In the genomic region with DNA sequence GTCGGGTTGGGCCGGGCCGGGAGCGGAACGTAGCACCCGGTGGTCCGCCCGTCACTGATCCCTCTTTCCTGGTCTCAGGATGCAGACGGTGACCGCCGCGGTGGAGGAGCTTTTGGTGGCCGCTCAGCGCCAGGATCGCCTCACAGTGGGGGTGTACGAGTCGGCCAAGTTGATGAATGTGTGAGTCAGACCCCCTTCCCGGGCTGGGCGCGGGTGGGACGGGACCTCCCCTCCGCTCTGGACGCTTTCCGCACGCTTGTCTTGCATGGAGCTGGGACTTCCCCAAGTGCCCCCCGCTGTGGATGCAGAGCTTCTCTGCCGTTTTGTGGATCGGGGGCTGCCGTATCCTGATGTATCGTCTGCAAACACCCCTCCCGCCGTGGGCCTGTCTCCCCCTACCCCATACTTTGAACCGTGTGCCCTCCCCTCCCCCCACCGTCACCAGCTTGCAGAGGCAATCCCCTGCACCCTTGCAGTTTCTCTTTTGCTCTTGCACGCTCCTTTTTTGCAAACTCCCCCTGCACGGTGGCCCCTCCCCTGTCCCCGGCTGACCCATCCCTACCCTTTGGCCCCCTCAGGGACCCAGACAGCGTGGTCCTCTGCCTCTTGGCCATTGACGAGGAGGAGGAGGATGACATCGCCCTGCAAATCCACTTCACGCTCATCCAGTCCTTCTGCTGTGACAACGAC, we compare ENCODE assay signal across 8 cellular contexts. TPM values are rescaled to one million over a fixed set of nuclear protein-coding genes. Genes with fewer than 3 reads are reported as not detected.
DNase-seq lines count a peak whose midpoint lies in the region; ATAC-seq and TF ChIP-seq lines count a peak whose summit lies in the region.

No MANE protein-coding gene starts in this region.

- H3K9me2 ChIP-seq in DOHH2 (replicated peaks; ENCODE audit: control insufficient read depth, low read length) = no peaks in the 10 kb centered on the region

- H3K4me3 ChIP-seq in DOHH2 (ENCODE audit: low read length) (peak overlapping the region; percentile 99), heart right ventricle (peak overlapping the region; percentile 73 to 99 (median 87)), rectal smooth muscle tissue (ENCODE audit: low read length) (peak overlapping the region; percentile 100)

- ATAC-seq in HG02571 (IDR thresholded peaks at IDR 0.05; ENCODE audit: unreplicated experiment) (peak; percentile 10), heart right ventricle (peak in 6 of 8 donors; percentile 0 to 12 (median 6)), GM21390 (IDR thresholded peaks at IDR 0.05; ENCODE audit: unreplicated experiment) (no peak)

- H3K9ac ChIP-seq in rectal smooth muscle tissue (ENCODE audit: low read length) = peak overlapping the region; percentile 89

- H3K27ac ChIP-seq in DOHH2 (ENCODE audit: low read depth, low read length) = peak overlapping the region; percentile 93
- peak overlapping the region; percentile 70 to 98 (median 93) for H3K27ac ChIP-seq in heart right ventricle
- peak overlapping the region; percentile 98 for H3K27ac ChIP-seq in rectal smooth muscle tissue (ENCODE audit: low read depth, low read length)

- H3K27me3 Mint-ChIP-seq in activated naive CD4-positive, alpha-beta T cell treated with anti-CD3 and anti-CD28 coated beads, Interleukin-2, amount 50 U/mL, for 24 hours = no peaks in the 10 kb centered on the region

- TF ChIP-seq CTCF in DOHH2 (IDR thresholded peaks at IDR 0.05; ENCODE audit: low read depth, low read length, poor library complexity, severe bottlenecking) (no peak), heart right ventricle (IDR thresholded peaks at IDR 0.05) (no peak)

- peak overlapping the region; percentile 70 for H3K27ac Mint-ChIP-seq in activated naive CD4-positive, alpha-beta T cell treated with anti-CD3 and anti-CD28 coated beads, Interleukin-2, amount 50 U/mL, for 24 hours

- intact Hi-C loops in heart right ventricle (cut with DNase I) = loop anchor here (1.0 to 10.0 kb wide), 7 partner anchors 66 to 138 kb away; no protein-coding TSS in a partner anchor

- peaks cover 21% of the 10 kb centered on the region for H3K4me1 Mint-ChIP-seq in activated naive CD4-positive, alpha-beta T cell treated with anti-CD3 and anti-CD28 coated beads, Interleukin-2, amount 50 U/mL, for 24 hours

- no peaks in the 10 kb centered on the region for H3K9me3 Mint-ChIP-seq in activated naive CD4-positive, alpha-beta T cell treated with anti-CD3 and anti-CD28 coated beads, Interleukin-2, amount 50 U/mL, for 24 hours

- H3K4me2 ChIP-seq in DOHH2 (ENCODE audit: low read length) = peak overlapping the region; percentile 92

- peak overlapping the region; percentile 95 for H3K4me3 Mint-ChIP-seq in activated naive CD4-positive, alpha-beta T cell treated with anti-CD3 and anti-CD28 coated beads, Interleukin-2, amount 50 U/mL, for 24 hours

- WGBS in heart right ventricle, 2 donors = 1% methylated on average over 41 to 42 of the region's 42 CpGs

- H3K36me3 ChIP-seq in DOHH2 (ENCODE audit: control insufficient read depth, low read length) (peaks cover 30% of the 10 kb centered on the region), heart right ventricle (peaks cover 0 to 15% (median 0%) of the 10 kb centered on the region in 9 donors), rectal smooth muscle tissue (ENCODE audit: control insufficient read depth, insufficient read depth, low read length) (no peaks in the 10 kb centered on the region)

- H3F3A ChIP-seq in DOHH2 (ENCODE audit: control insufficient read depth, insufficient read depth) = peaks cover 24% of the 10 kb centered on the region

- H3K27me3 ChIP-seq in DOHH2 (ENCODE audit: control insufficient read depth, low read length) (no peaks in the 10 kb centered on the region), heart right ventricle (no peaks in the 10 kb centered on the region), rectal smooth muscle tissue (ENCODE audit: control insufficient read depth, insufficient read depth, low read length) (no peaks in the 10 kb centered on the region)

- H3K4me1 ChIP-seq in DOHH2 (ENCODE audit: control insufficient read depth, low read length) (peaks cover 39% of the 10 kb centered on the region), heart right ventricle (peaks cover 9 to 50% (median 37%) of the 10 kb centered on the region in 9 donors), rectal smooth muscle tissue (ENCODE audit: control insufficient read depth, insufficient read depth, low read length) (peaks cover 5% of the 10 kb centered on the region)

- H4K20me1 ChIP-seq in DOHH2 (ENCODE audit: control insufficient read depth, insufficient read depth, low read depth, low read length) = peaks cover 10% of the 10 kb centered on the region; the same call in 1 of the 2 replicates

- H3K79me2 ChIP-seq in DOHH2 (ENCODE audit: control insufficient read depth, low read length) = peaks cover 40% of the 10 kb centered on the region

- DNase-seq in RPMI7951 (ENCODE audit: low read depth) = peak; percentile 75
- DNase-seq in heart right ventricle = peak; percentile 50 to 54
- no peak for DNase-seq in H4 (ENCODE audit: low spot score)

- H3K9me3 ChIP-seq in DOHH2 (ENCODE audit: control insufficient read depth, insufficient read depth, low read length) = no peaks in the 10 kb centered on the region
- peaks cover 0 to under 1% (median 0%) of the 10 kb centered on the region in 11 donors for H3K9me3 ChIP-seq in heart right ventricle

- peaks cover 9% of the 10 kb centered on the region for H3K36me3 Mint-ChIP-seq in activated naive CD4-positive, alpha-beta T cell treated with anti-CD3 and anti-CD28 coated beads, Interleukin-2, amount 50 U/mL, for 24 hours

RNA-seq across cellular contexts. Expression of a gene that starts 0.7 kb away (rescaled TPM):
- total RNA-seq in RPMI7951 (2014; rRNA removed; shearing (Covaris generic)) = 23.5 and 28.4 TPM in 2 replicates
- 100 to 1,000 TPM in 2 of 10 donors, 10 to 100 TPM in 8; 19.6 to 297 (median 31.3) TPM for total RNA-seq in heart right ventricle
- polyA plus RNA-seq in heart right ventricle = 10 to 100 TPM; 81.4 to 95.2 TPM
- total RNA-seq in H4 (2014; rRNA removed; shearing (Covaris generic)) = 14.3 and 82.3 TPM in 2 replicates

RNA-seq across cellular contexts. Expression of a gene that starts 19.8 kb away (rescaled TPM):
- 63.8 and 108 TPM in 2 replicates for total RNA-seq in RPMI7951 (2014; rRNA removed; shearing (Covaris generic))
- 10 to 100 TPM in 6 of 10 donors, 1 to 10 TPM in 4; 7.5 to 21.2 (median 10.1) TPM for total RNA-seq in heart right ventricle
- 10 to 100 TPM in 1 of 2 donors, 1 to 10 TPM in 1; 9.1 to 18.8 TPM for polyA plus RNA-seq in heart right ventricle
- total RNA-seq in H4 (2014; rRNA removed; shearing (Covaris generic)) = 64.3 and 86.4 TPM in 2 replicates

RNA-seq across cellular contexts. Expression of a gene that starts 49.2 kb away (rescaled TPM):
- total RNA-seq in RPMI7951 (2014; rRNA removed; shearing (Covaris generic)) = 47.9 and 71.4 TPM in 2 replicates
- 10 to 100 TPM; 54.2 to 94.2 (median 64.9) TPM for total RNA-seq in heart right ventricle
- polyA plus RNA-seq in heart right ventricle = 100 to 1,000 TPM in 1 of 2 donors, 10 to 100 TPM in 1; 79.6 to 116 TPM
- total RNA-seq in H4 (2014; rRNA removed; shearing (Covaris generic)) = 39.9 and 40.8 TPM in 2 replicates
